Comparison of ENCODE assay signal across 17 cellular contexts in the genomic region with DNA sequence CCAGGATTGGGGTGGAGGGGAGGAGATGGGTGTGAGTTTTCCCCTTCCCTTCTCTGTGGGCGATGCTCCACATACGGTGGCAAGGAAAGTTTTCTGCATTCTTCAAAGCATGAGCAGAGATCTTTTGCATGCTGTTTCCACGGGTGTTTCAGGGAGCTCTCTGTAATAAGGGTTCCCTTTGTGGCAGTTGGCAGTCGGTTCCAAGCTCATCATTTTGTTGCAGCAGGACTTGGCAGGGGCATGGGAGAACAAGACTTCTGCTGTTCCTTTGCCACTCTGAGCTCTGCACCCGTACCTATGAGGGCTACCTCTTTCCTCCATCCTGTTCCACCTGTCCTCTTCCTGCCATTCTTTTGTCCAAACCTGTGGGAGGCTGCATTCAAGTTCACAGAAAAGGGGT.
DNase-seq lines count a peak whose midpoint lies in the region; ATAC-seq and TF ChIP-seq lines count a peak whose summit lies in the region.
"Had no signal": no experiment of that assay in that cellular context is flagged by ENCODE, and none has a peak within 500 bp of the region (broad histone marks: within the 10 kb centered on the region; RNA-seq: fewer than 3 reads in every experiment).

No MANE protein-coding gene starts in this region.

- intact Hi-C loops in dorsolateral prefrontal cortex (cut with DNase I), result loop anchor here in 1 of 2 donors (5.0 kb wide), 1 partner anchor 66 kb away; no protein-coding TSS in a partner anchor

- H3K27ac ChIP-seq in GM23338 (ENCODE audit: low read depth), result no peak overlapping the region
- peak overlapping the region in 10 of 59 donors; percentile 1 to 57 (median 28) for H3K27ac ChIP-seq in dorsolateral prefrontal cortex
- H3K27ac ChIP-seq: A549, BLaER1 had no signal

- H3K27me3 Mint-ChIP-seq in GM23338 (ENCODE audit: insufficient read depth, low read depth, poor library complexity), result peaks cover 5% of the 10 kb centered on the region
- H3K27me3 Mint-ChIP-seq in stimulated activated naive B cell treated with anti-CD40 and anti-IgM and Interleukin-4, amounts not matched to agents 10 μg/mL and 1 μg/mL and 100 μg/mL, for 72 hours, result peaks cover 2 to 12% of the 10 kb centered on the region in 2 donors

- no peak for TF ChIP-seq CTCF in GM23338 (conservative IDR thresholded peaks at IDR 0.05; ENCODE audit: low read depth in 2 of 2)
- TF ChIP-seq CTCF in dorsolateral prefrontal cortex (IDR thresholded peaks at IDR 0.05 in 54 of 56, conservative IDR thresholded peaks at IDR 0.05 in 2 of 56; ENCODE audit: low read depth in 1 of 56, partially characterized antibody in 56 of 56), result no peak
- no peak for TF ChIP-seq CTCF in GM20000 (IDR thresholded peaks at IDR 0.05; ENCODE audit: extremely low read depth, missing control alignments)

- no peak overlapping the region for H3K27ac Mint-ChIP-seq in GM23338
- H3K27ac Mint-ChIP-seq in stimulated activated naive B cell treated with anti-CD40 and anti-IgM and Interleukin-4, amounts not matched to agents 10 μg/mL and 1 μg/mL and 100 μg/mL, for 72 hours, result peak overlapping the region; percentile 48
- H3K27ac Mint-ChIP-seq: CD8-positive, alpha-beta memory T cell had no signal

- H3K4me1 ChIP-seq in GM23338 (ENCODE audit: insufficient read depth), result peaks cover 7% of the 10 kb centered on the region; the same call in 1 of the 2 replicates
- H3K4me1 ChIP-seq: A549 had no signal

- peak overlapping the region; percentile 47; the same call in 1 of the 2 replicates for H2AFZ ChIP-seq in GM23338

- no peaks in the 10 kb centered on the region for H3K9me2 ChIP-seq in GM23338 (ENCODE audit: insufficient read depth)

- H3K9me3 Mint-ChIP-seq in GM23338, result no peaks in the 10 kb centered on the region
- peaks cover 0 to 2% of the 10 kb centered on the region in 2 donors for H3K9me3 Mint-ChIP-seq in stimulated activated naive B cell treated with anti-CD40 and anti-IgM and Interleukin-4, amounts not matched to agents 10 μg/mL and 1 μg/mL and 100 μg/mL, for 72 hours

- H4K20me1 ChIP-seq in GM23338 (replicated peaks; ENCODE audit: insufficient read depth), result no peaks in the 10 kb centered on the region
- H4K20me1 ChIP-seq: BLaER1 had no signal

- H3K27me3 ChIP-seq in GM23338 (ENCODE audit: insufficient read depth) (no peaks in the 10 kb centered on the region), dorsolateral prefrontal cortex (no peaks in the 10 kb centered on the region)
- H3K27me3 ChIP-seq: BLaER1 had no signal

- ATAC-seq in GM23338, result peak; percentile 34; the same call in 1 of the 3 replicates
- no peak for ATAC-seq in stimulated activated naive B cell treated with anti-CD40 and anti-IgM and Interleukin-4, amounts not matched to agents 10 μg/mL and 1 μg/mL and 100 μg/mL, for 72 hours (replicated peaks)
- no peak for ATAC-seq in GM19324 (IDR thresholded peaks at IDR 0.05; ENCODE audit: low FRiP score, unreplicated experiment)
- ATAC-seq: A549, K562 had no signal

- H3K79me2 ChIP-seq in GM23338 (replicated peaks; ENCODE audit: insufficient read depth), result no peaks in the 10 kb centered on the region

- H3K36me3 Mint-ChIP-seq in GM23338 (ENCODE audit: low read depth), result no peaks in the 10 kb centered on the region
- no peaks in the 10 kb centered on the region for H3K36me3 Mint-ChIP-seq in stimulated activated naive B cell treated with anti-CD40 and anti-IgM and Interleukin-4, amounts not matched to agents 10 μg/mL and 1 μg/mL and 100 μg/mL, for 72 hours
- H3K36me3 Mint-ChIP-seq: CD8-positive, alpha-beta memory T cell had no signal

- H3K4me1 Mint-ChIP-seq in GM23338, result peaks cover 18% of the 10 kb centered on the region
- peaks cover 15 to 21% of the 10 kb centered on the region in 2 donors for H3K4me1 Mint-ChIP-seq in stimulated activated naive B cell treated with anti-CD40 and anti-IgM and Interleukin-4, amounts not matched to agents 10 μg/mL and 1 μg/mL and 100 μg/mL, for 72 hours
- H3K4me1 Mint-ChIP-seq: CD8-positive, alpha-beta memory T cell had no signal

- no peaks in the 10 kb centered on the region for H3F3A ChIP-seq in GM23338 (replicated peaks; ENCODE audit: low read depth)

- H3K4me2 ChIP-seq in GM23338, result no peak overlapping the region
- H3K4me2 ChIP-seq: A549, BLaER1 had no signal

- H3K4me3 ChIP-seq in GM23338 (no peak overlapping the region), dorsolateral prefrontal cortex (peak overlapping the region in 2 of 59 donors; percentile 8 to 13)
- H3K4me3 ChIP-seq: A549, BLaER1, K562 had no signal

- H3K36me3 ChIP-seq in GM23338 (ENCODE audit: insufficient read depth), result no peaks in the 10 kb centered on the region
- H3K36me3 ChIP-seq: BLaER1 had no signal

- H3K4me3 Mint-ChIP-seq in GM23338, result no peak overlapping the region
- no peak overlapping the region for H3K4me3 Mint-ChIP-seq in stimulated activated naive B cell treated with anti-CD40 and anti-IgM and Interleukin-4, amounts not matched to agents 10 μg/mL and 1 μg/mL and 100 μg/mL, for 72 hours

- DNase-seq in GM23338 (ENCODE audit: low spot score) (no peak), dorsolateral prefrontal cortex (peak in 6 of 10 donors; percentile 24 to 51 (median 40)), midbrain (lab: John Stamatoyannopoulos, UW) (peak; percentile 38), SKM-1 (lab: John Stamatoyannopoulos, UW; ENCODE audit: unreplicated experiment) (no peak), GM20000 (ENCODE audit: low spot score) (no peak)
- no peak for DNase-seq in stimulated activated naive B cell treated with anti-CD40 and anti-IgM and Interleukin-4, amounts not matched to agents 10 μg/mL and 1 μg/mL and 100 μg/mL, for 72 hours
- DNase-seq: CD8-positive, alpha-beta memory T cell; H7; NCI-H1105; NCI-H2081; NCI-H2171 treated with DMSO at 0.1 percent for 48 hours; OCI-M1; Right ventricle myocardium superior had no signal

TF ChIP-seq in GM23338, 12 proteins besides CTCF, POLR2A, EP300 and RAD21 (continues in another document):
- TF ChIP-seq, protein P1, sequence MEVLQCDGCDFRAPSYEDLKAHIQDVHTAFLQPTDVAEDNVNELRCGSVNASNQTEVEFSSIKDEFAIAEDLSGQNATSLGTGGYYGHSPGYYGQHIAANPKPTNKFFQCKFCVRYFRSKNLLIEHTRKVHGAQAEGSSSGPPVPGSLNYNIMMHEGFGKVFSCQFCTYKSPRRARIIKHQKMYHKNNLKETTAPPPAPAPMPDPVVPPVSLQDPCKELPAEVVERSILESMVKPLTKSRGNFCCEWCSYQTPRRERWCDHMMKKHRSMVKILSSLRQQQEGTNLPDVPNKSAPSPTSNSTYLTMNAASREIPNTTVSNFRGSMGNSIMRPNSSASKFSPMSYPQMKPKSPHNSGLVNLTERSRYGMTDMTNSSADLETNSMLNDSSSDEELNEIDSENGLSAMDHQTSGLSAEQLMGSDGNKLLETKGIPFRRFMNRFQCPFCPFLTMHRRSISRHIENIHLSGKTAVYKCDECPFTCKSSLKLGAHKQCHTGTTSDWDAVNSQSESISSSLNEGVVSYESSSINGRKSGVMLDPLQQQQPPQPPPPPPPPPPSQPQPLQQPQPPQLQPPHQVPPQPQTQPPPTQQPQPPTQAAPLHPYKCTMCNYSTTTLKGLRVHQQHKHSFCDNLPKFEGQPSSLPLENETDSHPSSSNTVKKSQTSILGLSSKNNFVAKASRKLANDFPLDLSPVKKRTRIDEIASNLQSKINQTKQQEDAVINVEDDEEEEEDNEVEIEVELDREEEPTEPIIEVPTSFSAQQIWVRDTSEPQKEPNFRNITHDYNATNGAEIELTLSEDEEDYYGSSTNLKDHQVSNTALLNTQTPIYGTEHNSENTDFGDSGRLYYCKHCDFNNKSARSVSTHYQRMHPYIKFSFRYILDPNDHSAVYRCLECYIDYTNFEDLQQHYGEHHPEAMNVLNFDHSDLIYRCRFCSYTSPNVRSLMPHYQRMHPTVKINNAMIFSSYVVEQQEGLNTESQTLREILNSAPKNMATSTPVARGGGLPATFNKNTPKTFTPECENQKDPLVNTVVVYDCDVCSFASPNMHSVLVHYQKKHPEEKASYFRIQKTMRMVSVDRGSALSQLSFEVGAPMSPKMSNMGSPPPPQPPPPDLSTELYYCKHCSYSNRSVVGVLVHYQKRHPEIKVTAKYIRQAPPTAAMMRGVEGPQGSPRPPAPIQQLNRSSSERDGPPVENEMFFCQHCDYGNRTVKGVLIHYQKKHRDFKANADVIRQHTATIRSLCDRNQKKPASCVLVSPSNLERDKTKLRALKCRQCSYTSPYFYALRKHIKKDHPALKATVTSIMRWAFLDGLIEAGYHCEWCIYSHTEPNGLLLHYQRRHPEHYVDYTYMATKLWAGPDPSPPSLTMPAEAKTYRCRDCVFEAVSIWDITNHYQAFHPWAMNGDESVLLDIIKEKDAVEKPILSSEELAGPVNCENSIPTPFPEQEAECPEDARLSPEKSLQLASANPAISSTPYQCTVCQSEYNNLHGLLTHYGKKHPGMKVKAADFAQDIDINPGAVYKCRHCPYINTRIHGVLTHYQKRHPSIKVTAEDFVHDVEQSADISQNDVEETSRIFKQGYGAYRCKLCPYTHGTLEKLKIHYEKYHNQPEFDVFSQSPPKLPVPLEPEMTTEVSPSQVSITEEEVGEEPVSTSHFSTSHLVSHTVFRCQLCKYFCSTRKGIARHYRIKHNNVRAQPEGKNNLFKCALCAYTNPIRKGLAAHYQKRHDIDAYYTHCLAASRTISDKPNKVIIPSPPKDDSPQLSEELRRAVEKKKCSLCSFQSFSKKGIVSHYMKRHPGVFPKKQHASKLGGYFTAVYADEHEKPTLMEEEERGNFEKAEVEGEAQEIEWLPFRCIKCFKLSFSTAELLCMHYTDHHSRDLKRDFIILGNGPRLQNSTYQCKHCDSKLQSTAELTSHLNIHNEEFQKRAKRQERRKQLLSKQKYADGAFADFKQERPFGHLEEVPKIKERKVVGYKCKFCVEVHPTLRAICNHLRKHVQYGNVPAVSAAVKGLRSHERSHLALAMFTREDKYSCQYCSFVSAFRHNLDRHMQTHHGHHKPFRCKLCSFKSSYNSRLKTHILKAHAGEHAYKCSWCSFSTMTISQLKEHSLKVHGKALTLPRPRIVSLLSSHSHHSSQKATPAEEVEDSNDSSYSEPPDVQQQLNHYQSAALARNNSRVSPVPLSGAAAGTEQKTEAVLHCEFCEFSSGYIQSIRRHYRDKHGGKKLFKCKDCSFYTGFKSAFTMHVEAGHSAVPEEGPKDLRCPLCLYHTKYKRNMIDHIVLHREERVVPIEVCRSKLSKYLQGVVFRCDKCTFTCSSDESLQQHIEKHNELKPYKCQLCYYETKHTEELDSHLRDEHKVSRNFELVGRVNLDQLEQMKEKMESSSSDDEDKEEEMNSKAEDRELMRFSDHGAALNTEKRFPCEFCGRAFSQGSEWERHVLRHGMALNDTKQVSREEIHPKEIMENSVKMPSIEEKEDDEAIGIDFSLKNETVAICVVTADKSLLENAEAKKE (CRISPR knock-in tag; IDR thresholded peaks at IDR 0.05), result no peak
- TF ChIP-seq ZNF331 (CRISPR knock-in tag; IDR thresholded peaks at IDR 0.05; ENCODE audit: low read depth) (no peak), ZNF114 (CRISPR knock-in tag; IDR thresholded peaks at IDR 0.05) (no peak), CREB1 (CRISPR knock-in tag; IDR thresholded peaks at IDR 0.05; ENCODE audit: low read depth) (no peak), EZH2phosphoT487 (IDR thresholded peaks at IDR 0.05; ENCODE audit: unreplicated experiment) (no peak), NANOG (IDR thresholded peaks at IDR 0.05; ENCODE audit: borderline replicate concordance) (no peak), EZH2 (IDR thresholded peaks at IDR 0.05; ENCODE audit: low read depth, unreplicated experiment) (no peak)

Comparison
In these comparisons a context has a peak if more than half of its experiments do, and no peak if none do; other contexts are left out.
1. DNase-seq: peak in dorsolateral prefrontal cortex (6 of 10) and midbrain (single experiment); none in GM23338 (single experiment), stimulated activated naive B cell treated with anti-CD40 and anti-IgM and Interleukin-4, amounts not matched to agents 10 μg/mL and 1 μg/mL and 100 μg/mL, for 72 hours (single experiment), SKM-1 (single experiment) and GM20000 (single experiment).